Comparison of ENCODE assay signal across 13 cellular contexts in the genomic region with DNA sequence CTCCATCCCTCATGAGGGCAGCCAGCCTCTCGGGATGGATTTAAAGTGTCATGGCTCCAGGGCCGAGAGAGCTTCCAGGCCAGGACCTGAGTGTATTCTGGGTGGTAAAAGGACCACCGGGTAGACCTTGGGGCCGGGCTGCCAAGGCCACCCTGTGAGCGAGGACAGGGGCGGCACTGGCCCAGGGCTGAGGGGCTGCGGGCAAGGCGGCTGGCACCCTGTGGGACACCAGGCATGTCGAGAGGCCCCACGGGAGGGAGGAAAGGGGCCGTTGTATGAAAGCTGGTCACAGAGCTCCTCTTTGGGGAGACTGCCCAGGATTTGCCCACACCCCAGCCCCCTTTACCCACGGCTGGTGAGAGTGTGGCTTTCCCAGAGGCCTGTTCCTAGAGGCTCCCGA.
"Had no signal": no experiment of that assay in that cellular context is flagged by ENCODE, and none has a peak within 500 bp of the region (broad histone marks: within the 10 kb centered on the region; RNA-seq: fewer than 3 reads in every experiment).

No MANE protein-coding gene starts in this region.

- ATAC-seq: foreskin keratinocyte, gastroesophageal sphincter, heart left ventricle, left lung, mucosa of descending colon had no signal

- DNase-seq: dermis blood vessel endothelial cell; dorsolateral prefrontal cortex; effector CD4-positive, alpha-beta T cell; effector memory CD4-positive, alpha-beta T cell; foreskin keratinocyte; hippocampal formation; kidney glomerular epithelial cell; mammary epithelial cell; naive B cell had no signal
